ENCODE assay signal across 35 cellular contexts in the genomic region with DNA sequence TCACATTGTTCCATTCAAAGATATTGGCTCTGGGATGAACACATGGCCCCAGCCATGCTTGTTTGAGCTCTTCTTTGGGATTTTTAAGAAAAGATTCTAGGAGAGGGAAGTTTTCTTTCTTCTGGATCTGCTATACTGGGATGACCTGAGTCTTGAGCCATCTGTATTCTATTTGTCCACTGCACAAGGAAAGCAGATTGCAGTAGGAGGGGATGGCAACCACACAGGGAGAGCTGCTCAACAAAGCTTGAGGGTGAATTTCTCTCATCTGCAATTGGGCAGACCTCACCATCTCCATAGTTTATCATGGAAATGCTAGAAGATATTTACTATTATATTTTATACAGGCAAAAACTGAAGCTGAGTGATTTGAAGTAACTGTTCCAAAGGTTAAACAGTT. TPM values are rescaled to one million over a fixed set of nuclear protein-coding genes. Genes with fewer than 3 reads are reported as not detected.
"Had no signal": no experiment of that assay in that cellular context is flagged by ENCODE, and none has a peak within 500 bp of the region (broad histone marks: within the 10 kb centered on the region; RNA-seq: fewer than 3 reads in every experiment).

No MANE protein-coding gene starts in this region.

- H3K36me3 ChIP-seq: adrenal gland, brain microvascular endothelial cell, esophagus muscularis mucosa, gastrocnemius medialis had no signal

- H3K27me3 ChIP-seq: adrenal gland, brain microvascular endothelial cell, esophagus muscularis mucosa, foreskin keratinocyte, gastrocnemius medialis had no signal

- H3K4me3 ChIP-seq: adrenal gland, esophagus muscularis mucosa, gastrocnemius medialis had no signal

- DNase-seq: activated CD4-positive, alpha-beta memory T cell treated with anti-CD3 and anti-CD28 coated beads for 36 hours; activated CD4-positive, alpha-beta T cell treated with anti-CD3 and anti-CD28 coated beads for 36 hours; activated CD4-positive, alpha-beta T cell treated with anti-CD3 and anti-CD28 coated beads, Interleukin-2, amount 10 ng/mL, durations not matched to agents 24 days and 14 days; activated CD4-positive, CD25-positive, alpha-beta regulatory T cell; activated CD4-positive, CD25-positive, alpha-beta regulatory T cell treated with anti-CD3 and anti-CD28 coated beads, Interleukin-2, amount 50 U/mL, for 72 hours; activated CD8-positive, alpha-beta memory T cell treated with anti-CD3 and anti-CD28 coated beads, Interleukin-2, amount 10 ng/mL, durations not matched to agents 7 days and 5 days; activated CD8-positive, alpha-beta memory T cell treated with anti-CD3 and anti-CD28 coated beads, Interleukin-2, amount 50 U/mL, for 4 hours; activated CD8-positive, alpha-beta T cell treated with anti-CD3 and anti-CD28 coated beads, Interleukin-2, amount 10 ng/mL, durations not matched to agents 7 days and 5 days; activated effector memory CD4-positive, alpha-beta T cell treated with anti-CD3 and anti-CD28 coated beads, Interleukin-2, amount 50 U/mL, for 16 hours; activated naive CD4-positive, alpha-beta T cell treated with anti-CD3 and anti-CD28 coated beads for 36 hours; activated naive CD8-positive, alpha-beta T cell treated with anti-CD3 and anti-CD28 coated beads for 36 hours; activated naive CD8-positive, alpha-beta T cell treated with anti-CD3 and anti-CD28 coated beads, Interleukin-2, amount 50 U/mL, for 24 hours; activated T-cell treated with anti-CD3 and anti-CD28 coated beads, Interleukin-2, amount 50 U/mL, for 1 hour; activated T-cell treated with anti-CD3 and anti-CD28 coated beads, Interleukin-2, amount 50 U/mL, for 48 hours; adrenal gland; amygdala; brain microvascular endothelial cell; caudate nucleus; cortex of kidney; dermis blood vessel endothelial cell; effector CD4-positive, alpha-beta T cell; effector memory CD8-positive, alpha-beta T cell; erythroblast; foreskin keratinocyte; gastrocnemius medialis; glutamatergic neuron; T-helper 1 cell; T-helper 17 cell; T1000 had no signal

- H3K9me3 ChIP-seq: gastrocnemius medialis had no signal

- H3K27ac ChIP-seq: adrenal gland, brain microvascular endothelial cell, foreskin keratinocyte, gastrocnemius medialis had no signal

RNA-seq across cellular contexts. Expression of a gene that starts 34.3 kb away (rescaled TPM):
- total RNA-seq: activated CD4-positive, alpha-beta memory T cell treated with anti-CD3 and anti-CD28 coated beads for 36 hours; activated CD4-positive, alpha-beta T cell treated with anti-CD3 and anti-CD28 coated beads for 36 hours; activated CD4-positive, alpha-beta T cell treated with anti-CD3 and anti-CD28 coated beads, Interleukin-2, amount 10 ng/mL, durations not matched to agents 24 days and 14 days; activated CD8-positive, alpha-beta memory T cell treated with anti-CD3 and anti-CD28 coated beads for 36 hours; activated CD8-positive, alpha-beta memory T cell treated with anti-CD3 and anti-CD28 coated beads, Interleukin-2, amount 10 ng/mL, durations not matched to agents 7 days and 5 days; activated CD8-positive, alpha-beta T cell treated with anti-CD3 and anti-CD28 coated beads, Interleukin-2, amount 10 ng/mL, durations not matched to agents 7 days and 5 days; activated naive CD4-positive, alpha-beta T cell treated with anti-CD3 and anti-CD28 coated beads for 36 hours; activated naive CD8-positive, alpha-beta T cell treated with anti-CD3 and anti-CD28 coated beads for 36 hours; activated T-helper 1 cell treated with anti-CD3 and anti-CD28 coated beads, Interleukin-12 subunit alpha, Interleukin-12 subunit beta, Interleukin-2, Interleukin-4 antibody, amounts not matched to agents 30 ng/mL and 10 ng/mL and 1 ng/mL, durations not matched to agents 14 hours and 24 hours and 36 hours; activated T-helper 2 cell treated with anti-CD3 and anti-CD28 coated beads, Interferon-gamma antibody, Interleukin-2, Interleukin-4, amounts not matched to agents 10 μg/mL and 5 μg/mL and 100 μg/mL, durations not matched to agents 14 hours and 24 hours and 36 hours; adrenal gland; astrocyte; chondrocyte; dermis blood vessel endothelial cell; esophagus muscularis mucosa; foreskin keratinocyte; gastrocnemius medialis; T-helper 17 cell had no signal
- polyA plus RNA-seq: foreskin keratinocyte had no signal

RNA-seq across cellular contexts. Expression of a gene that starts 48.3 kb away (rescaled TPM):
- total RNA-seq: activated CD4-positive, alpha-beta memory T cell treated with anti-CD3 and anti-CD28 coated beads for 36 hours; activated CD4-positive, alpha-beta T cell treated with anti-CD3 and anti-CD28 coated beads for 36 hours; activated CD4-positive, alpha-beta T cell treated with anti-CD3 and anti-CD28 coated beads, Interleukin-2, amount 10 ng/mL, durations not matched to agents 24 days and 14 days; activated CD8-positive, alpha-beta memory T cell treated with anti-CD3 and anti-CD28 coated beads for 36 hours; activated CD8-positive, alpha-beta memory T cell treated with anti-CD3 and anti-CD28 coated beads, Interleukin-2, amount 10 ng/mL, durations not matched to agents 7 days and 5 days; activated CD8-positive, alpha-beta T cell treated with anti-CD3 and anti-CD28 coated beads, Interleukin-2, amount 10 ng/mL, durations not matched to agents 7 days and 5 days; activated naive CD4-positive, alpha-beta T cell treated with anti-CD3 and anti-CD28 coated beads for 36 hours; activated naive CD8-positive, alpha-beta T cell treated with anti-CD3 and anti-CD28 coated beads for 36 hours; activated T-helper 1 cell treated with anti-CD3 and anti-CD28 coated beads, Interleukin-12 subunit alpha, Interleukin-12 subunit beta, Interleukin-2, Interleukin-4 antibody, amounts not matched to agents 30 ng/mL and 10 ng/mL and 1 ng/mL, durations not matched to agents 14 hours and 24 hours and 36 hours; activated T-helper 2 cell treated with anti-CD3 and anti-CD28 coated beads, Interferon-gamma antibody, Interleukin-2, Interleukin-4, amounts not matched to agents 10 μg/mL and 5 μg/mL and 100 μg/mL, durations not matched to agents 14 hours and 24 hours and 36 hours; astrocyte; chondrocyte; dermis blood vessel endothelial cell; foreskin keratinocyte; T-helper 17 cell had no signal
- polyA plus RNA-seq: foreskin keratinocyte had no signal
